Comparison of ENCODE assay signal across 6 cellular contexts in genomic region chr7:93326291-93326690, GRCh38.
DNase-seq lines count a peak whose midpoint lies in the region; FAIRE-seq and TF ChIP-seq lines count a peak whose summit lies in the region.
"Not testable (repeated sequence)": the region's sequence is repeated elsewhere in the genome, so short reads cannot be mapped to it uniquely, and the experiment has no call there.

No MANE protein-coding gene starts in this region.

- not testable (repeated sequence) for H3K27me3 ChIP-seq in GM23248 (replicated peaks; ENCODE audit: insufficient read depth); SJCRH30; astrocyte (ENCODE audit: insufficient read depth, low read length); osteoblast (ENCODE audit: insufficient read depth, low read length); smooth muscle cell (ENCODE audit: low read depth)

- H4K20me1 ChIP-seq in GM23248 (ENCODE audit: insufficient read depth); astrocyte (ENCODE audit: insufficient read depth, low read length); osteoblast (ENCODE audit: insufficient read depth, low read length); smooth muscle cell (ENCODE audit: low read depth): not testable (repeated sequence)

- not testable (repeated sequence) for H3K79me2 ChIP-seq in GM23248 (ENCODE audit: insufficient read depth); astrocyte (ENCODE audit: insufficient read depth, low read length); osteoblast (ENCODE audit: insufficient read depth, low read length); smooth muscle cell (ENCODE audit: low read depth)

- FAIRE-seq in astrocyte (lab: Jason Lieb, UNC) = not testable (repeated sequence)
- peak; percentile 72 for FAIRE-seq in islet of Langerhans (lab: Jason Lieb, UNC)

- not testable (repeated sequence) for H3K9ac ChIP-seq in GM23248; astrocyte (ENCODE audit: low read length)
- peak overlapping the region; percentile 14 for H3K9ac ChIP-seq in smooth muscle cell (ENCODE audit: low read depth)

- in situ Hi-C loops in GM23248 (cut with MboI) = not testable (repeated sequence)

- not testable (repeated sequence) for H3K9me2 ChIP-seq in GM23248 (ENCODE audit: insufficient read depth)

- H3K9me3 Mint-ChIP-seq in astrocyte (ENCODE audit: unreplicated experiment) = not testable (repeated sequence)

- H3K4me3 Mint-ChIP-seq in astrocyte (ENCODE audit: unreplicated experiment) = not testable (repeated sequence)

- WGBS in GM23248 (ENCODE audit: low coverage in 1 of 2, low lambda C conversion rate in 2 of 2, missing lambda C conversion rate in 2 of 2), 2 experiments = 100% methylated on average over 1 of the region's 2 CpGs
- WGBS in smooth muscle cell (ENCODE audit: low lambda C conversion rate) = 100% methylated on average over 1 of the region's 2 CpGs

- not testable (repeated sequence) for DNase-seq in GM23248; SJCRH30; astrocyte (ENCODE audit: low read depth); osteoblast (ENCODE audit: insufficient read length, low spot score, missing footprints); smooth muscle cell (lab: John Stamatoyannopoulos, UW; ENCODE audit: unreplicated experiment)

- H2AFZ ChIP-seq in GM23248; astrocyte (ENCODE audit: low read depth, low read length); osteoblast (ENCODE audit: low read length); smooth muscle cell (ENCODE audit: low read depth): not testable (repeated sequence)

- not testable (repeated sequence) for H3K4me3 ChIP-seq in GM23248; SJCRH30; astrocyte (ENCODE audit: insufficient read depth, low read depth, low read length); osteoblast (ENCODE audit: insufficient read depth, low read length); smooth muscle cell

- H3K9me3 ChIP-seq in GM23248 (ENCODE audit: low read depth); SJCRH30 (replicated peaks); astrocyte (ENCODE audit: insufficient read depth, low read depth, low read length); osteoblast (ENCODE audit: low read depth, low read length); smooth muscle cell (replicated peaks; ENCODE audit: low read depth): not testable (repeated sequence)

- H3K27ac ChIP-seq in GM23248 = peak overlapping the region; percentile 39; the same call in 1 of the 2 replicates
- peak overlapping the region; percentile 80 for H3K27ac ChIP-seq in SJCRH30
- peak overlapping the region; percentile 84 for H3K27ac ChIP-seq in astrocyte (ENCODE audit: low read depth, low read length)
- H3K27ac ChIP-seq in osteoblast (ENCODE audit: low read depth, low read length) = peak overlapping the region; percentile 70
- peak overlapping the region; percentile 90 for H3K27ac ChIP-seq in smooth muscle cell (ENCODE audit: low read depth)

- H3K36me3 ChIP-seq in GM23248 (ENCODE audit: low read depth); astrocyte (ENCODE audit: insufficient read depth, low read length); osteoblast (ENCODE audit: insufficient read depth, low read length); smooth muscle cell (ENCODE audit: low read depth): not testable (repeated sequence)
- H3K36me3 ChIP-seq in SJCRH30 = peaks cover 17% of the 10 kb centered on the region; the same call in 1 of the 2 replicates

- H3K4me2 ChIP-seq in GM23248 (ENCODE audit: unreplicated experiment) (peak overlapping the region; percentile 71), smooth muscle cell (peak overlapping the region; percentile 26)
- not testable (repeated sequence) for H3K4me2 ChIP-seq in astrocyte (ENCODE audit: low read length); osteoblast (ENCODE audit: insufficient read depth, low read length)

- H3F3A ChIP-seq in GM23248 (ENCODE audit: insufficient read depth); smooth muscle cell (ENCODE audit: low read depth): not testable (repeated sequence)

- H3K4me1 Mint-ChIP-seq in astrocyte (ENCODE audit: low read depth, unreplicated experiment) = peaks cover 11% of the 10 kb centered on the region

- not testable (repeated sequence) for H3K27me3 Mint-ChIP-seq in astrocyte (ENCODE audit: low read depth, unreplicated experiment)

- H3K27ac Mint-ChIP-seq in astrocyte (ENCODE audit: unreplicated experiment) = not testable (repeated sequence)

- not testable (repeated sequence) for TF ChIP-seq CTCF in astrocyte (IDR thresholded peaks at IDR 0.05; ENCODE audit: insufficient read depth, low read depth, low read length); osteoblast (IDR thresholded peaks at IDR 0.05; ENCODE audit: extremely low read depth, low read depth, low read length); smooth muscle cell (IDR thresholded peaks at IDR 0.05; ENCODE audit: borderline replicate concordance, insufficient read depth, poor library complexity, severe bottlenecking)

- H3K36me3 Mint-ChIP-seq in astrocyte (ENCODE audit: low read depth, unreplicated experiment) = not testable (repeated sequence)

- H3K4me1 ChIP-seq in GM23248 (ENCODE audit: insufficient read depth) (peaks cover 15% of the 10 kb centered on the region), SJCRH30 (peaks cover 12% of the 10 kb centered on the region), astrocyte (ENCODE audit: insufficient read depth, low read length) (peaks cover 12% of the 10 kb centered on the region), osteoblast (ENCODE audit: insufficient read depth, low read length) (peaks cover 11% of the 10 kb centered on the region), smooth muscle cell (ENCODE audit: low read depth) (peaks cover 10% of the 10 kb centered on the region)

Comparison
In these comparisons a context has a peak if more than half of its experiments do, and no peak if none do; other contexts are left out.
1. H3K27ac ChIP-seq: peak in every context shown above with its lines; median percentile 90 in smooth muscle cell; 84 in astrocyte; 80 in SJCRH30; 70 in osteoblast; 39 in GM23248.